18 cellular contexts compared by ENCODE assay signal in the genomic region with DNA sequence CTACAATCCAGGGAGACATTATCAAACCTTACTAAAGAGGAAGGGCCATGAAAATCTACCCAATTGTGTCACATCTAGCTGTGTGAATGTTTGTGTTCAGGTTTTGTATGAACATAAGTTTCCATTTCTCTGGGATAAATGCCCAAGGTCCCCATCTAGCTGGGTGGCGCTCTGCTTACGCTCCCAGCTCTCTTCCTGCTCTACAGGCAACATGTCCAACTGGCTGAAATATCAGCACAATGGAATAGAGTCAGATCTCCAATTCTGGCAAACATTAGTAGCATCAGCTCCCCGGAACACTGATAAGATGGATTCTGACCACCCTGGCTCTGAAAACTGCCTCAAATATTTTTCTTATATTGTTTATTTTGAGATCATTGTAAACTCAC.
DNase-seq lines count a peak whose midpoint lies in the region; ATAC-seq and TF ChIP-seq lines count a peak whose summit lies in the region.
"Had no signal": no experiment of that assay in that cellular context is flagged by ENCODE, and none has a peak within 500 bp of the region (broad histone marks: within the 10 kb centered on the region; RNA-seq: fewer than 3 reads in every experiment).

No MANE protein-coding gene starts in this region.

- H3K4me3 Mint-ChIP-seq in activated T-cell treated with anti-CD3 and anti-CD28 coated beads, Interleukin-2, amount 50 U/mL, for 24 hours = no peak overlapping the region
- H3K4me3 Mint-ChIP-seq in activated T-cell treated with anti-CD3 and anti-CD28 coated beads, Interleukin-2, amount 50 U/mL, for 4 hours = no peak overlapping the region
- H3K4me3 Mint-ChIP-seq in progenitor cell of endocrine pancreas (ENCODE audit: low read depth) = no peak overlapping the region
- H3K4me3 Mint-ChIP-seq: activated B cell treated with CpG ODN at 0.5 μM for 24 hours; activated CD8-positive, alpha-beta T cell treated with anti-CD3 and anti-CD28 coated beads for 36 hours had no signal

- peaks cover 93% of the 10 kb centered on the region for H3K36me3 Mint-ChIP-seq in activated T-cell treated with anti-CD3 and anti-CD28 coated beads, Interleukin-2, amount 50 U/mL, for 24 hours (ENCODE audit: low read depth)
- peaks cover 55% of the 10 kb centered on the region for H3K36me3 Mint-ChIP-seq in activated T-cell treated with anti-CD3 and anti-CD28 coated beads, Interleukin-2, amount 50 U/mL, for 4 hours (ENCODE audit: insufficient read depth)
- peaks cover 20% of the 10 kb centered on the region for H3K36me3 Mint-ChIP-seq in progenitor cell of endocrine pancreas (ENCODE audit: insufficient read depth)

- no peak for ATAC-seq in activated T-cell treated with anti-CD3 and anti-CD28 coated beads, Interleukin-2, amount 50 U/mL, for 4 hours
- ATAC-seq in left cardiac atrium (peak; percentile 12 to 21), GM18505 (IDR thresholded peaks at IDR 0.05; ENCODE audit: unreplicated experiment) (no peak)
- ATAC-seq: activated CD8-positive, alpha-beta T cell treated with anti-CD3 and anti-CD28 coated beads for 36 hours; HCT116; K562 had no signal

- no peak for TF ChIP-seq EP300 in stomach (IDR thresholded peaks at IDR 0.05)

- H3K36me3 ChIP-seq in ascending aorta = peaks cover 32 to 47% of the 10 kb centered on the region in 2 donors
- peaks cover 40 to 94% (median 84%) of the 10 kb centered on the region in 4 donors for H3K36me3 ChIP-seq in stomach

- H3K4me3 ChIP-seq in ascending aorta (no peak overlapping the region), stomach (no peak overlapping the region)
- H3K4me3 ChIP-seq: BLaER1 treated with 17β-estradiol and CSF1 and Interleukin-3, amounts not matched to agents 10 nM and 100 nM; K562 had no signal

- H3K27me3 Mint-ChIP-seq in activated T-cell treated with anti-CD3 and anti-CD28 coated beads, Interleukin-2, amount 50 U/mL, for 24 hours = no peaks in the 10 kb centered on the region
- H3K27me3 Mint-ChIP-seq in activated T-cell treated with anti-CD3 and anti-CD28 coated beads, Interleukin-2, amount 50 U/mL, for 4 hours (ENCODE audit: low read depth) = no peaks in the 10 kb centered on the region
- H3K27me3 Mint-ChIP-seq in progenitor cell of endocrine pancreas = no peaks in the 10 kb centered on the region
- H3K27me3 Mint-ChIP-seq: activated B cell treated with CpG ODN at 0.5 μM for 24 hours; activated CD8-positive, alpha-beta T cell treated with anti-CD3 and anti-CD28 coated beads for 36 hours had no signal

- no peaks in the 10 kb centered on the region for H3K9me3 Mint-ChIP-seq in activated T-cell treated with anti-CD3 and anti-CD28 coated beads, Interleukin-2, amount 50 U/mL, for 24 hours
- no peaks in the 10 kb centered on the region for H3K9me3 Mint-ChIP-seq in activated T-cell treated with anti-CD3 and anti-CD28 coated beads, Interleukin-2, amount 50 U/mL, for 4 hours
- H3K9me3 Mint-ChIP-seq in progenitor cell of endocrine pancreas (ENCODE audit: low read depth) = no peaks in the 10 kb centered on the region
- H3K9me3 Mint-ChIP-seq: activated B cell treated with CpG ODN at 0.5 μM for 24 hours; activated CD8-positive, alpha-beta T cell treated with anti-CD3 and anti-CD28 coated beads for 36 hours had no signal

- peak overlapping the region; percentile 55 to 71 for H3K27ac ChIP-seq in ascending aorta
- peak overlapping the region in 4 of 5 donors; percentile 10 to 39 (median 32) for H3K27ac ChIP-seq in stomach

- peak overlapping the region; percentile 5 for H3K27ac Mint-ChIP-seq in activated T-cell treated with anti-CD3 and anti-CD28 coated beads, Interleukin-2, amount 50 U/mL, for 24 hours
- H3K27ac Mint-ChIP-seq in progenitor cell of endocrine pancreas = no peak overlapping the region
- H3K27ac Mint-ChIP-seq: activated B cell treated with CpG ODN at 0.5 μM for 24 hours had no signal

- peaks cover 0 to 25% of the 10 kb centered on the region in 2 donors for H3K4me1 ChIP-seq in ascending aorta
- H3K4me1 ChIP-seq in stomach = peaks cover 7 to 73% (median 31%) of the 10 kb centered on the region in 4 donors

- H3K27me3 ChIP-seq in ascending aorta (no peaks in the 10 kb centered on the region), stomach (no peaks in the 10 kb centered on the region)
- H3K27me3 ChIP-seq: BLaER1 treated with 17β-estradiol and CSF1 and Interleukin-3, amounts not matched to agents 10 nM and 100 nM had no signal

- DNase-seq in activated T-cell treated with anti-CD3 and anti-CD28 coated beads, Interleukin-2, amount 50 U/mL, for 24 hours = no peak
- no peak for DNase-seq in activated T-cell treated with anti-CD3 and anti-CD28 coated beads, Interleukin-2, amount 50 U/mL, for 4 hours
- DNase-seq in ascending aorta (ENCODE audit: low spot score in 2 of 2) (no peak), left cardiac atrium (no peak), stomach (no peak), progenitor cell of endocrine pancreas (ENCODE audit: low spot score, unreplicated experiment) (no peak)
- no peak for DNase-seq in stimulated activated CD4-positive, alpha-beta T cell treated with anti-CD3 and anti-CD28 coated beads, Interleukin-4, amount 100 ng/mL, for 4 hours
- DNase-seq: activated B cell treated with CpG ODN at 0.5 μM for 24 hours; activated CD8-positive, alpha-beta T cell treated with anti-CD3 and anti-CD28 coated beads for 36 hours; activated T-cell treated with anti-CD3 and anti-CD28 coated beads, Interleukin-2, amount 50 U/mL, for 48 hours; foreskin melanocyte; NCI-H2081; NCI-H510A treated with DMSO at 0.1 percent for 48 hours; substantia nigra had no signal

- TF ChIP-seq POLR2A in stomach (IDR thresholded peaks at IDR 0.05) = no peak
- no peak for TF ChIP-seq POLR2A in GM18505 (IDR thresholded peaks at IDR 0.05; ENCODE audit: borderline replicate concordance, extremely low read depth, insufficient read depth, insufficient read length)

- H3K9me3 ChIP-seq in ascending aorta (no peaks in the 10 kb centered on the region), stomach (no peaks in the 10 kb centered on the region)

- intact Hi-C loops in ascending aorta (cut with DNase I) = no loop called here
- intact Hi-C loops in left cardiac atrium (cut with DNase I) = no loop called here
- intact Hi-C loops in stomach (cut with DNase I; ENCODE audit: low total_unique reads) = no loop called here

- peaks cover 47% of the 10 kb centered on the region for H3K4me1 Mint-ChIP-seq in activated T-cell treated with anti-CD3 and anti-CD28 coated beads, Interleukin-2, amount 50 U/mL, for 24 hours (ENCODE audit: low read depth)
- H3K4me1 Mint-ChIP-seq in activated T-cell treated with anti-CD3 and anti-CD28 coated beads, Interleukin-2, amount 50 U/mL, for 4 hours (ENCODE audit: low read depth) = peaks cover 33% of the 10 kb centered on the region
- H3K4me1 Mint-ChIP-seq in progenitor cell of endocrine pancreas (ENCODE audit: low read depth) = peaks cover 3% of the 10 kb centered on the region

- WGBS in stomach, 5 donors = 48 to 73% (median 59%) methylated on average over 3 of the region's 3 CpGs

- TF ChIP-seq CTCF in ascending aorta (IDR thresholded peaks at IDR 0.05) = no peak
- no peak for TF ChIP-seq CTCF in stomach (IDR thresholded peaks at IDR 0.05)
- TF ChIP-seq CTCF in progenitor cell of endocrine pancreas (IDR thresholded peaks at IDR 0.05; ENCODE audit: unreplicated experiment) = no peak

Comparison
In these comparisons a context has a peak if more than half of its experiments do, and no peak if none do; other contexts are left out.
1. ATAC-seq: peak in left cardiac atrium (2 of 2); none in activated T-cell treated with anti-CD3 and anti-CD28 coated beads, Interleukin-2, amount 50 U/mL, for 4 hours (0 of 2) and GM18505 (single experiment).